ENCODE assay signal across 16 cellular contexts in the genomic region with DNA sequence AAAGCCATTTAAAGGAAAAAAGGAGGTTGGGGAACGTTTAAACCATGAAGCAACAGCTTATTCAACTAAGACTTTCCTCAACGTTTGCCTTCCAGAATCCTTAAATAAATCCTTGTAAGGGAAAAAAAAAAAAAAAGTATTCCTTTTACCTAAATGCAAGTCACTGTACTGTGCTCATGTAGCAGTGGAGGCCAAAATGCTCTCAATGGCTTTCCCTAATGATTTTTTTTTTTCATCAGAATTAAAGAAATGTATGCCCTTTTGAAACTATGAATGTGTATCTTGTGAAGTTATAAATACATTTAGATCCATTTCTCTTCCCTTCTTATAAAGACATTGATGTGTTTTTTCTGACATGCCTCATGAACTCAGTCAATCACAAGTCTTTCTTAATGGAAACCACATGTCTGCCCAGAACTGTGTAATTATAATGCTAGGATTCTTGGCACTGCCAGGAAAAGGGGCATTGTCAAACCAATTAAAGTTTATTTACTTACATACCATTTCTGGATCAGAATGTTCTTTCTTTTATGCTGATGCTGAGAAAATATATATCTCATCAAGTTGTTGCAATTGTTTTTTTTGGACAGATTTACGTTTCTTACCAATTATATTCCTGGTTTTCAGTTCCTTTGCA.
A peak's percentile ranks its signal among the peaks of the same experiment; 100 is the strongest.
DNase-seq lines count a peak whose midpoint lies in the region; ATAC-seq and TF ChIP-seq lines count a peak whose summit lies in the region.
"Had no signal": no experiment of that assay in that cellular context is flagged by ENCODE, and none has a peak within 500 bp of the region (broad histone marks: within the 10 kb centered on the region; RNA-seq: fewer than 3 reads in every experiment).

No MANE protein-coding gene starts in this region.

- ATAC-seq in right cardiac atrium: no peak
- ATAC-seq: right lobe of liver; stimulated activated effector memory CD8-positive, alpha-beta T cell treated with anti-CD3 and anti-CD28 coated beads, Interleukin-12 subunit alpha, Interleukin-12 subunit beta, amount 100 ng/mL, for 72 hours had no signal

- H3K27me3 ChIP-seq in left ventricle myocardium inferior (ENCODE audit: low read depth): no peaks in the 10 kb centered on the region
- H3K27me3 ChIP-seq in right cardiac atrium (ENCODE audit: control insufficient read depth, insufficient read depth): no peaks in the 10 kb centered on the region
- H3K27me3 ChIP-seq in adipocyte (replicated peaks; ENCODE audit: control insufficient read depth, insufficient read depth, low read length): no peaks in the 10 kb centered on the region
- H3K27me3 ChIP-seq: right lobe of liver, vagina had no signal

- H3K9me3 ChIP-seq in left ventricle myocardium inferior (replicated peaks) (no peaks in the 10 kb centered on the region), right cardiac atrium (ENCODE audit: control insufficient read depth, low read length) (no peaks in the 10 kb centered on the region), adipocyte (ENCODE audit: control insufficient read depth, low read length) (no peaks in the 10 kb centered on the region)
- H3K9me3 ChIP-seq: right lobe of liver, vagina had no signal

- 37% methylated on average over 3 of the region's 3 CpGs for WGBS in right cardiac atrium

- H3K4me3 ChIP-seq in left ventricle myocardium inferior (no peak overlapping the region), right cardiac atrium (ENCODE audit: low read length) (no peak overlapping the region), adipocyte (ENCODE audit: low read length) (peak overlapping the region; percentile 48)
- H3K4me3 ChIP-seq: right lobe of liver, vagina had no signal

- TF ChIP-seq CTCF in left ventricle myocardium inferior (IDR thresholded peaks at IDR 0.05; ENCODE audit: borderline replicate concordance): no peak

- DNase-seq in left ventricle myocardium inferior (no peak), right cardiac atrium (no peak), adipocyte (ENCODE audit: low read depth) (peak; percentile 95), iris pigment epithelial cell (ENCODE audit: low read depth) (peak; percentile 38), SHP77 (lab: John Stamatoyannopoulos, UW) (no peak), NCI-H2107 (lab: John Stamatoyannopoulos, UW) (no peak), iPS-NIHi7 (ENCODE audit: extremely low spot score) (no peak), NCI-H774 (lab: John Stamatoyannopoulos, UW) (no peak)
- DNase-seq: ACHN; activated CD8-positive, alpha-beta memory T cell treated with anti-CD3 and anti-CD28 coated beads, Interleukin-2, amount 50 U/mL, for 4 hours; cerebellar nuclear complex; hippocampal formation; NCI-H510A treated with DMSO at 0.1 percent for 48 hours; right lobe of liver had no signal

- no peaks in the 10 kb centered on the region for H3K36me3 ChIP-seq in left ventricle myocardium inferior
- peaks cover 9% of the 10 kb centered on the region for H3K36me3 ChIP-seq in adipocyte (ENCODE audit: control insufficient read depth, insufficient read depth, low read length, severe bottlenecking)
- H3K36me3 ChIP-seq: right lobe of liver, vagina had no signal

- H3K27ac ChIP-seq in left ventricle myocardium inferior (replicated peaks) (peak overlapping the region; percentile 50), right cardiac atrium (ENCODE audit: low read length) (no peak overlapping the region)
- H3K27ac ChIP-seq: right lobe of liver, vagina had no signal

- intact Hi-C loops in left ventricle myocardium inferior (cut with micrococcal nuclease) (no loop called here), right cardiac atrium (cut with DNase I) (no loop called here)

- H3K4me1 ChIP-seq in left ventricle myocardium inferior (peaks cover 64% of the 10 kb centered on the region), right cardiac atrium (ENCODE audit: control insufficient read depth, insufficient read depth, low read length) (peaks cover 9% of the 10 kb centered on the region), adipocyte (ENCODE audit: control insufficient read depth, insufficient read depth, low read length) (peaks cover 61% of the 10 kb centered on the region)

- peak overlapping the region; percentile 81 for H3K9ac ChIP-seq in adipocyte (ENCODE audit: low read length)

Comparison
In these comparisons a context has a peak if more than half of its experiments do, and no peak if none do; other contexts are left out.
1. DNase-seq: peak in adipocyte (single experiment) and iris pigment epithelial cell (single experiment); none in left ventricle myocardium inferior (single experiment), right cardiac atrium (0 of 3), SHP77 (0 of 2), NCI-H2107 (single experiment), iPS-NIHi7 (single experiment) and NCI-H774 (single experiment).